8 cellular contexts compared by ENCODE assay signal in genomic region chr6:3001773-3002293, GRCh38. TPM values are rescaled to one million over a fixed set of nuclear protein-coding genes. Genes with fewer than 3 reads are reported as not detected.
DNase-seq lines count a peak whose midpoint lies in the region; ATAC-seq and TF ChIP-seq lines count a peak whose summit lies in the region.

No MANE protein-coding gene starts in this region.

- H3K36me3 ChIP-seq in Karpas-422 (ENCODE audit: insufficient read depth, low read length): no peaks in the 10 kb centered on the region
- peaks cover 2% of the 10 kb centered on the region for H3K36me3 ChIP-seq in fibroblast of lung (ENCODE audit: control insufficient read depth, insufficient read depth, low read length)

- DNase-seq in 8988T (peak; percentile 56), ELF-1 (ENCODE audit: low read depth, low spot score) (peak; percentile 62), Karpas-422 (peak; percentile 72), T-helper 17 cell (no peak), fibroblast of lung (ENCODE audit: low read depth in 2 of 2) (peak; percentile 70 to 75), posterior vena cava (ENCODE audit: low spot score) (peak; percentile 35)

- H3K36me3 Mint-ChIP-seq in T-helper 17 cell (ENCODE audit: low read depth): peaks cover 2% of the 10 kb centered on the region

- H3K4me3 Mint-ChIP-seq in T-helper 17 cell: peak overlapping the region; percentile 25

- H3K79me2 ChIP-seq in Karpas-422 (ENCODE audit: low read length) (no peaks in the 10 kb centered on the region), fibroblast of lung (ENCODE audit: control insufficient read depth, insufficient read depth, low read length) (no peaks in the 10 kb centered on the region)

- H3K4me1 ChIP-seq in Karpas-422 (ENCODE audit: low read length): peaks cover 24% of the 10 kb centered on the region
- H3K4me1 ChIP-seq in fibroblast of lung (ENCODE audit: control insufficient read depth, extremely low read depth, insufficient read depth, low read length): peaks cover 8% of the 10 kb centered on the region

- no peak overlapping the region for H3K27ac ChIP-seq in Karpas-422 (ENCODE audit: low read length)
- peak overlapping the region; percentile 1 for H3K27ac ChIP-seq in fibroblast of lung (ENCODE audit: insufficient read depth, low read length)

- TF ChIP-seq CTCF in fibroblast of lung (conservative IDR thresholded peaks at IDR 0.05 in 1 of 2, IDR thresholded peaks at IDR 0.05 in 1 of 2; ENCODE audit: low read depth in 1 of 2, low read length in 2 of 2): peak; percentile 44 to 52

- H3K9me3 ChIP-seq in Karpas-422 (ENCODE audit: low read length) (no peaks in the 10 kb centered on the region), T-helper 17 cell (ENCODE audit: control insufficient read depth, low read length, poor library complexity, severe bottlenecking) (no peaks in the 10 kb centered on the region), fibroblast of lung (ENCODE audit: control insufficient read depth, insufficient read depth, low read depth, low read length) (no peaks in the 10 kb centered on the region)

- ATAC-seq in T-helper 17 cell (peak; percentile 10), GM18907 (IDR thresholded peaks at IDR 0.05; ENCODE audit: unreplicated experiment) (no peak), HG02885 (IDR thresholded peaks at IDR 0.05; ENCODE audit: poor library complexity, unreplicated experiment) (no peak)

- no peaks in the 10 kb centered on the region for H3K9me2 ChIP-seq in Karpas-422 (replicated peaks; ENCODE audit: insufficient read depth, low read length)

- H3K9ac ChIP-seq in Karpas-422 (ENCODE audit: low read length): no peak overlapping the region
- H3K9ac ChIP-seq in fibroblast of lung (ENCODE audit: insufficient read depth, low read length): no peak overlapping the region

- H3K27me3 Mint-ChIP-seq in T-helper 17 cell: no peaks in the 10 kb centered on the region

- no peak overlapping the region for H3K4me2 ChIP-seq in Karpas-422 (ENCODE audit: low read depth, low read length, poor library complexity, severe bottlenecking)
- no peak overlapping the region for H3K4me2 ChIP-seq in fibroblast of lung (ENCODE audit: extremely low read depth, insufficient read depth, low read length)

- H3K27me3 ChIP-seq in Karpas-422 (ENCODE audit: low read length): no peaks in the 10 kb centered on the region
- no peaks in the 10 kb centered on the region for H3K27me3 ChIP-seq in fibroblast of lung (ENCODE audit: control insufficient read depth, insufficient read depth, low read length)

- H3K27ac Mint-ChIP-seq in T-helper 17 cell: no peak overlapping the region

- H3K4me3 ChIP-seq in Karpas-422 (ENCODE audit: low read length) (no peak overlapping the region), fibroblast of lung (replicated peaks in 1 of 4; ENCODE audit: control extremely low read depth in 1 of 4, insufficient read depth in 1 of 4, low read depth in 3 of 4, low read length in 4 of 4) (no peak overlapping the region)

- H4K20me1 ChIP-seq in Karpas-422 (ENCODE audit: insufficient read depth, low read depth, low read length) (no peaks in the 10 kb centered on the region), fibroblast of lung (ENCODE audit: control insufficient read depth, extremely low read depth, insufficient read depth, low read length) (no peaks in the 10 kb centered on the region)

- H2AFZ ChIP-seq in Karpas-422 (ENCODE audit: low read length) (no peak overlapping the region), fibroblast of lung (ENCODE audit: low read length) (no peak overlapping the region)

- peaks cover 22% of the 10 kb centered on the region for H3K4me1 Mint-ChIP-seq in T-helper 17 cell

- intact Hi-C loops in posterior vena cava (cut with DNase I): loop anchor here in 1 of 2 donors (2.0 kb wide), 1 partner anchor 21 kb away; no protein-coding TSS in a partner anchor

RNA-seq across cellular contexts. Expression of gene NQO2, which starts 2.1 kb away (rescaled TPM):
- 5.5 and 9.1 TPM in 2 replicates for total RNA-seq in Karpas-422 (2014; rRNA removed; shearing (Covaris generic); ENCODE audit: low replicate concordance)
- total RNA-seq in T-helper 17 cell (10 to 100 TPM in 1 of 2 donors, 1 to 10 TPM in 1; 9.2 to 14.2 TPM), fibroblast of lung (12.1 and 18.7 TPM in 2 replicates), posterior vena cava (10 to 100 TPM; 27.7 to 42.4 TPM)
- polyA plus RNA-seq in fibroblast of lung: 13.5 and 40.8 TPM in 2 replicates
- 15.2 and 45.3 TPM in 2 replicates for polyA plus RNA-seq in fibroblast of lung (2012)
- polyA minus RNA-seq in fibroblast of lung (ENCODE audit: low replicate concordance): 5.3 and 9.2 TPM in 2 replicates

RNA-seq across cellular contexts. Expression of gene SERPINB6, which starts 30.5 kb away (rescaled TPM):
- not detected in 2 replicates for total RNA-seq in Karpas-422 (2014; rRNA removed; shearing (Covaris generic); ENCODE audit: low replicate concordance)
- total RNA-seq in T-helper 17 cell (10 to 100 TPM in 1 of 2 donors, 1 to 10 TPM in 1; 9.1 to 26.4 TPM), fibroblast of lung (71.7 and 83.9 TPM in 2 replicates), posterior vena cava (10 to 100 TPM; 90.7 to 98.3 TPM)
- polyA plus RNA-seq in fibroblast of lung: 158 and 181 TPM in 2 replicates
- polyA plus RNA-seq in fibroblast of lung (2012): 142 and 157 TPM in 2 replicates
- 180 and 182 TPM in 2 replicates for polyA minus RNA-seq in fibroblast of lung (ENCODE audit: low replicate concordance)

Comparison
In these comparisons a context has a peak if more than half of its experiments do, and no peak if none do; other contexts are left out.
1. DNase-seq: peak in 8988T (single experiment), ELF-1 (single experiment), Karpas-422 (single experiment), fibroblast of lung (2 of 2) and posterior vena cava (single experiment); none in T-helper 17 cell (0 of 3).
2. RNA of gene SERPINB6, which starts 30.5 kb away (total RNA-seq): 90.7 to 98.3 TPM in posterior vena cava, 71.7 to 83.9 TPM in fibroblast of lung and 9.1 to 26.4 TPM in T-helper 17 cell; not detected in Karpas-422; every median in the first group is over 10 times any median in the second.